Comparison of ENCODE assay signal across 8 cellular contexts in the genomic region with DNA sequence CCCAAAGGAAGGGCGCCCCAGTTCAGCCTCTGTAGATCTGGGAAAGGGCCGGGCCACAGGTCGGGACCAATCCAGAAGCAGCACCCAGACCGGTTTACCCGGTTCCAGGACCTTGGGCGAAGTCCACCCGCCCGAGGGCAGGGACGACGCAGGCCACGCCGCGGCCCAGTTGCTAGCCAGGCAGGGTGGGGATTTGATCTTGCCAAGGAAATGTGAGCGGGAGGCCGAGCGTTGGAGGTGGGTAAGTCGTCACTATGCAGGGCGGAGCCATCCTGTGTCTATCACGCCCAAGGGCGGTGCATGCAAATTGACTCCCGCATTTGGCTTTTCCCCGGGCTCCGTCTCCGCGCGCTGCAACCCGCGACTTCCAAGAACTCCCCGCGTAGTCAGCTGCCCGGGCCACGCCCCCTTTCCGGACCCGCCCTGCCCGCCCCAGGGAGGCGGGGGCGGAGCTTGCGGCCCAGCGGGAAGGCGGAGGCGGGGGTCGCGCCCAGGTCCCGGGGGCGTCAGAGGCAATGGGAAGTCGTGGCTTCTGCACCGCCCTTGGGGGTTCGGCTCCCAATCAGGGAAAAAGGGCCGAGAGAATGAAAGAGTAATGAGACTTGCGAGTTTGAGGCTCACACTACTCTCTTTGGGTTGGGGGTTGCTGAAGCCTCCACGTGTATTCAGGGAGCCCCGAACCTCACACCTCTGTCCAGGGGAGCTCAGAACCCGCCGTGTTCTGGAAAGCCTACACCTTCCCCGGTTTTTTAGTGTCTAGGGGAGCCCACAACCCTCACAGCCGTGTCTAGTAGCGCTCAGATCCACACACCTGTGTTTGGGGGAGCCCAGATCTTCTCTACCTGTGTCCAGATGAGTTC. TPM values are rescaled to one million over a fixed set of nuclear protein-coding genes. Genes with fewer than 3 reads are reported as not detected.
A peak's percentile ranks its signal among the peaks of the same experiment; 100 is the strongest.
DNase-seq lines count a peak whose midpoint lies in the region; ATAC-seq, FAIRE-seq and TF ChIP-seq lines count a peak whose summit lies in the region.

No MANE protein-coding gene starts in this region.

- peaks cover 7% of the 10 kb centered on the region for H3K36me3 Mint-ChIP-seq in activated CD4-positive, alpha-beta T cell treated with anti-CD3 and anti-CD28 coated beads, Interleukin-2, amount 10 ng/mL, durations not matched to agents 24 days and 14 days (ENCODE audit: low read depth)

- DNase-seq in NCI-H524 (lab: John Stamatoyannopoulos, UW) (peak; percentile 91 to 95), coronary artery (ENCODE audit: low spot score) (peak; percentile 99), left lobe of liver (ENCODE audit: low spot score) (peak; percentile 100)
- DNase-seq in activated CD4-positive, alpha-beta T cell treated with anti-CD3 and anti-CD28 coated beads, Interleukin-2, amount 10 ng/mL, durations not matched to agents 24 days and 14 days = peak; percentile 98
- peak; percentile 93 for DNase-seq in stimulated activated CD4-positive, alpha-beta T cell treated with anti-CD3 and anti-CD28 coated beads, Interleukin-1b, Interleukin-23, amount 100 ng/mL, for 48 hours

- H3K4me3 Mint-ChIP-seq in activated CD4-positive, alpha-beta T cell treated with anti-CD3 and anti-CD28 coated beads, Interleukin-2, amount 10 ng/mL, durations not matched to agents 24 days and 14 days = peak overlapping the region; percentile 89

- H3K27ac Mint-ChIP-seq in activated CD4-positive, alpha-beta T cell treated with anti-CD3 and anti-CD28 coated beads, Interleukin-2, amount 10 ng/mL, durations not matched to agents 24 days and 14 days = peak overlapping the region; percentile 95

- H3K4me1 Mint-ChIP-seq in activated CD4-positive, alpha-beta T cell treated with anti-CD3 and anti-CD28 coated beads, Interleukin-2, amount 10 ng/mL, durations not matched to agents 24 days and 14 days = peaks cover 60% of the 10 kb centered on the region

- no peaks in the 10 kb centered on the region for H3K27me3 Mint-ChIP-seq in activated CD4-positive, alpha-beta T cell treated with anti-CD3 and anti-CD28 coated beads, Interleukin-2, amount 10 ng/mL, durations not matched to agents 24 days and 14 days

- no peak for TF ChIP-seq CTCF in coronary artery (IDR thresholded peaks at IDR 0.05)

- intact Hi-C loops in activated CD4-positive, alpha-beta T cell treated with anti-CD3 and anti-CD28 coated beads, Interleukin-2, amount 10 ng/mL, durations not matched to agents 24 days and 14 days (cut with micrococcal nuclease) = loop anchor here (1.0 kb wide), 2 partner anchors 8 to 1366 kb away; partner anchors contain the start of gene TECR

- peak; percentile 46 for ATAC-seq in HG03064 (IDR thresholded peaks at IDR 0.05; ENCODE audit: low read depth, unreplicated experiment)
- peak; percentile 87 for ATAC-seq in left lobe of liver
- ATAC-seq in HG03460 (IDR thresholded peaks at IDR 0.05; ENCODE audit: unreplicated experiment) = no peak

- peak; percentile 75 for FAIRE-seq in G401.6 (lab: Jason Lieb, UNC)

- H3K27ac ChIP-seq in coronary artery = peak overlapping the region; percentile 95 to 98

- peak overlapping the region; percentile 65 for H3K4me3 ChIP-seq in coronary artery

- H3K9me3 Mint-ChIP-seq in activated CD4-positive, alpha-beta T cell treated with anti-CD3 and anti-CD28 coated beads, Interleukin-2, amount 10 ng/mL, durations not matched to agents 24 days and 14 days = no peaks in the 10 kb centered on the region

RNA-seq across cellular contexts. Expression of gene IER2, which starts 12.8 kb away (rescaled TPM):
- 161 TPM in 2 replicates for total RNA-seq in activated CD4-positive, alpha-beta T cell treated with anti-CD3 and anti-CD28 coated beads, Interleukin-2, amount 10 ng/mL, durations not matched to agents 24 days and 14 days
- total RNA-seq in left lobe of liver = 26.5 TPM

RNA-seq across cellular contexts. Expression of gene STX10, which starts 12.8 kb away (rescaled TPM):
- total RNA-seq in activated CD4-positive, alpha-beta T cell treated with anti-CD3 and anti-CD28 coated beads, Interleukin-2, amount 10 ng/mL, durations not matched to agents 24 days and 14 days = 66.2 and 73.5 TPM in 2 replicates
- total RNA-seq in left lobe of liver = 22.7 TPM

RNA-seq across cellular contexts. Expression of gene NACC1, which starts 44.9 kb away (rescaled TPM):
- 118 and 121 TPM in 2 replicates for total RNA-seq in activated CD4-positive, alpha-beta T cell treated with anti-CD3 and anti-CD28 coated beads, Interleukin-2, amount 10 ng/mL, durations not matched to agents 24 days and 14 days
- 26.7 TPM for total RNA-seq in left lobe of liver

RNA-seq across cellular contexts. Expression of gene TRMT1, which starts 46.4 kb away (rescaled TPM):
- total RNA-seq in activated CD4-positive, alpha-beta T cell treated with anti-CD3 and anti-CD28 coated beads, Interleukin-2, amount 10 ng/mL, durations not matched to agents 24 days and 14 days = 153 and 155 TPM in 2 replicates
- 15.8 TPM for total RNA-seq in left lobe of liver
